Comparison of ENCODE assay signal across 1 cellular context in the genomic region with DNA sequence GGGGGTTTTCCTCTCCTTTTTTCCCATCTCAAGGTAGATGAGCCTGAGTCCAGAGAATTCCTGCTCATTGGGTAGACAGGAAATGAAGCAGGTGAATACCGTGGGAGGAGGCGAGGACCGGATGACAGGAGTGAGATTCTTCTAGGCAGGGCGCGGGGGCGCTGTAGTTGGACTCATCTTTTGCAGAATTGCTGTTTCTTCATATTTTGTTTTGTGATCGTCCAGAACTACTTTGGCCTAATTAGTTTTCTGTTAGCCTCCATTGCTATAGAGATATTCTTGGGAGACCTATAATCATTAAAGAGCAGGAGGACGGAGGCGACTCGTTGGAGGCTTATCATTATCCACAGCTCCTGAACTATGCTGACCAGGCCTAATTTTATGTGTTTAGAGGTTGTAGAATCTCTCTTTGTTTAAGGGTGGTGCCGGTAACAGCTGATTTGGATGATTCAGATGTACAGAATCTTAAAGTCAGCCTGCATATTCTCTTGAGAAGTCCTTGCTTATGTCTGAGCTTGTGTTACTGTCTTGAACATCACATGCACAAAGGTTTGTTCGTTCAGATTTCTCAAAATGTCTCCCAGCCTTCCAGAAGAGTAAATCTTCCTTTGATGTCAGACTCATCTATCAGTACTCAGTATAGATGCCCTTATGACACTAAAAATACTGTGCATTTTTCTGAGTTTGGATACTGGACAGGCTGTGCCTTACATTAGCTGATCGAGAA.
TF ChIP-seq lines count a peak whose summit lies in the region.

No MANE protein-coding gene starts in this region.

TF ChIP-seq in WTC11, 78 proteins besides CTCF, POLR2A, EP300 and RAD21 (continued from another document):
- TF ChIP-seq ZNF263 (CRISPR knock-in tag; IDR thresholded peaks at IDR 0.05; ENCODE audit: low read depth): no peak
- no peak for TF ChIP-seq FOXK1 (CRISPR knock-in tag; IDR thresholded peaks at IDR 0.05)
- TF ChIP-seq, protein P1, sequence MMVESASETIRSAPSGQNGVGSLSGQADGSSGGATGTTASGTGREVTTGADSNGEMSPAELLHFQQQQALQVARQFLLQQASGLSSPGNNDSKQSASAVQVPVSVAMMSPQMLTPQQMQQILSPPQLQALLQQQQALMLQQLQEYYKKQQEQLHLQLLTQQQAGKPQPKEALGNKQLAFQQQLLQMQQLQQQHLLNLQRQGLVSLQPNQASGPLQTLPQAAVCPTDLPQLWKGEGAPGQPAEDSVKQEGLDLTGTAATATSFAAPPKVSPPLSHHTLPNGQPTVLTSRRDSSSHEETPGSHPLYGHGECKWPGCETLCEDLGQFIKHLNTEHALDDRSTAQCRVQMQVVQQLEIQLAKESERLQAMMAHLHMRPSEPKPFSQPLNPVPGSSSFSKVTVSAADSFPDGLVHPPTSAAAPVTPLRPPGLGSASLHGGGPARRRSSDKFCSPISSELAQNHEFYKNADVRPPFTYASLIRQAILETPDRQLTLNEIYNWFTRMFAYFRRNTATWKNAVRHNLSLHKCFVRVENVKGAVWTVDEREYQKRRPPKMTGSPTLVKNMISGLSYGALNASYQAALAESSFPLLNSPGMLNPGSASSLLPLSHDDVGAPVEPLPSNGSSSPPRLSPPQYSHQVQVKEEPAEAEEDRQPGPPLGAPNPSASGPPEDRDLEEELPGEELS (CRISPR knock-in tag; IDR thresholded peaks at IDR 0.05): no peak
- no peak for TF ChIP-seq NR3C1 (CRISPR knock-in tag; conservative IDR thresholded peaks at IDR 0.05; ENCODE audit: low read depth)
- TF ChIP-seq, protein P2, sequence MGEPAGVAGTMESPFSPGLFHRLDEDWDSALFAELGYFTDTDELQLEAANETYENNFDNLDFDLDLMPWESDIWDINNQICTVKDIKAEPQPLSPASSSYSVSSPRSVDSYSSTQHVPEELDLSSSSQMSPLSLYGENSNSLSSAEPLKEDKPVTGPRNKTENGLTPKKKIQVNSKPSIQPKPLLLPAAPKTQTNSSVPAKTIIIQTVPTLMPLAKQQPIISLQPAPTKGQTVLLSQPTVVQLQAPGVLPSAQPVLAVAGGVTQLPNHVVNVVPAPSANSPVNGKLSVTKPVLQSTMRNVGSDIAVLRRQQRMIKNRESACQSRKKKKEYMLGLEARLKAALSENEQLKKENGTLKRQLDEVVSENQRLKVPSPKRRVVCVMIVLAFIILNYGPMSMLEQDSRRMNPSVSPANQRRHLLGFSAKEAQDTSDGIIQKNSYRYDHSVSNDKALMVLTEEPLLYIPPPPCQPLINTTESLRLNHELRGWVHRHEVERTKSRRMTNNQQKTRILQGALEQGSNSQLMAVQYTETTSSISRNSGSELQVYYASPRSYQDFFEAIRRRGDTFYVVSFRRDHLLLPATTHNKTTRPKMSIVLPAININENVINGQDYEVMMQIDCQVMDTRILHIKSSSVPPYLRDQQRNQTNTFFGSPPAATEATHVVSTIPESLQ (CRISPR knock-in tag; IDR thresholded peaks at IDR 0.05): no peak
